Comparison of ENCODE assay signal across 16 cellular contexts in the genomic region with DNA sequence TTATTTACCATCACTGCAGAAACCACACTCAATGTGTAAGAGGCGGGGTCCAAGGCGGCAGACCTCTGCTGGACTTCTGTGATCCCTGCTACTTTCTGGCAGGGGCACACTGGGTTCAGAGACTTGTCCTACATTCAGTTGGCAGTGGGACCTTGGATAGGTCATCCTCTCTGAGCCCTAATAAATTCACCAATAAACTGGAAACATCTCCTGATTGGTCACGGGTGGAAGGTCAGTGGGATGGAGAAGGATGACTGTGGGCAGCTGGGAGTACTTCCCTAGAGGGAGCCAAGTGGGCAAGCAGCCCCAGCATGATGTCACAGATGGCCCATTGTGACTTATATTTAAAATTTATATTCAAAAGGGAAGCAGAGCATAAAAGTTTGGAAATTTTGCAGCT. TPM values are rescaled to one million over a fixed set of nuclear protein-coding genes. Genes with fewer than 3 reads are reported as not detected.
A peak's percentile ranks its signal among the peaks of the same experiment; 100 is the strongest.
DNase-seq lines count a peak whose midpoint lies in the region; ATAC-seq, FAIRE-seq and TF ChIP-seq lines count a peak whose summit lies in the region.
"Had no signal": no experiment of that assay in that cellular context is flagged by ENCODE, and none has a peak within 500 bp of the region (broad histone marks: within the 10 kb centered on the region; RNA-seq: fewer than 3 reads in every experiment).

No MANE protein-coding gene starts in this region.

- no peaks in the 10 kb centered on the region for H3K36me3 ChIP-seq in BLaER1
- H3K36me3 ChIP-seq in Karpas-422 (ENCODE audit: insufficient read depth, low read length): no peaks in the 10 kb centered on the region
- H3K36me3 ChIP-seq in endodermal cell (ENCODE audit: control insufficient read depth, insufficient read depth, low read length): no peaks in the 10 kb centered on the region
- H3K36me3 ChIP-seq in naive thymus-derived CD4-positive, alpha-beta T cell (ENCODE audit: control insufficient read depth in 2 of 3, insufficient read depth in 3 of 3, low read length in 3 of 3): no peaks in the 10 kb centered on the region
- H3K36me3 ChIP-seq: neutrophil, Peyer's patch had no signal

- peaks cover 33% of the 10 kb centered on the region for H3K4me1 ChIP-seq in BLaER1
- peaks cover 99% of the 10 kb centered on the region for H3K4me1 ChIP-seq in Karpas-422 (ENCODE audit: low read length)
- H3K4me1 ChIP-seq in endodermal cell (ENCODE audit: control insufficient read depth, insufficient read depth, low read length): peaks cover 30% of the 10 kb centered on the region
- H3K4me1 ChIP-seq in naive thymus-derived CD4-positive, alpha-beta T cell (ENCODE audit: control insufficient read depth in 2 of 2, insufficient read depth in 2 of 2, low read length in 2 of 2): peaks cover 25 to 46% of the 10 kb centered on the region in 2 donors

- no peaks in the 10 kb centered on the region for H3K79me2 ChIP-seq in Karpas-422 (ENCODE audit: low read length)

- DNase-seq in Karpas-422 (peak; percentile 72), endodermal cell (peak; percentile 86), HuH-7 (ENCODE audit: low spot score) (no peak), urothelium cell line (ENCODE audit: low spot score) (no peak), NCI-H526 (lab: John Stamatoyannopoulos, UW) (no peak)
- DNase-seq in naive thymus-derived CD4-positive, alpha-beta T cell: no peak
- DNase-seq in activated T-cell treated with anti-CD3 and anti-CD28 coated beads, Interleukin-2, amount 50 U/mL, for 24 hours: no peak
- DNase-seq: activated CD8-positive, alpha-beta T cell treated with anti-CD3 and anti-CD28 coated beads, Interleukin-2, amount 10 ng/mL, durations not matched to agents 7 days and 5 days; activated naive CD4-positive, alpha-beta T cell treated with Interleukin-2 at 50 U/mL for 16 hours; NCI-H2107; Peyer's patch; stimulated activated CD4-positive, alpha-beta T cell treated with anti-CD3 and anti-CD28 coated beads, Interleukin-15, amount 100 ng/mL, for 24 hours; stimulated activated CD8-positive, alpha-beta memory T cell treated with anti-CD3 and anti-CD28 coated beads, Interleukin-4, amount 100 ng/mL, for 48 hours had no signal

- POLR2A ChIA-PET in naive thymus-derived CD4-positive, alpha-beta T cell (lab: Charles Lee): interaction anchor here (1.0 kb wide), 1 partner anchor 83 kb away, joined by 3 read pairs; the partner anchor contains the start of gene MAPK7

- H4K20me1 ChIP-seq in BLaER1: no peaks in the 10 kb centered on the region
- no peaks in the 10 kb centered on the region for H4K20me1 ChIP-seq in Karpas-422 (ENCODE audit: insufficient read depth, low read depth, low read length)

- FAIRE-seq in urothelium cell line (lab: Jason Lieb, UNC): no peak

- H3K4me2 ChIP-seq in BLaER1 (peak overlapping the region; percentile 49), Karpas-422 (ENCODE audit: low read depth, low read length, poor library complexity, severe bottlenecking) (peak overlapping the region; percentile 68)

- 34 to 67% methylated on average over 2 to 3 of the region's 3 CpGs for WGBS in endodermal cell (ENCODE audit: insufficient coverage in 1 of 2, insufficient read length in 1 of 2), 2 experiments

- H3K27me3 ChIP-seq in BLaER1: no peaks in the 10 kb centered on the region
- H3K27me3 ChIP-seq in Karpas-422 (ENCODE audit: low read length): no peaks in the 10 kb centered on the region
- H3K27me3 ChIP-seq in endodermal cell (ENCODE audit: control insufficient read depth, insufficient read depth, low read length, poor library complexity, severe bottlenecking): no peaks in the 10 kb centered on the region
- H3K27me3 ChIP-seq in naive thymus-derived CD4-positive, alpha-beta T cell (ENCODE audit: control insufficient read depth in 2 of 2, insufficient read depth in 2 of 2, low read length in 2 of 2): no peaks in the 10 kb centered on the region
- H3K27me3 ChIP-seq: Peyer's patch had no signal

- peaks cover 82% of the 10 kb centered on the region for H3K4me1 Mint-ChIP-seq in endodermal cell
- H3K4me1 Mint-ChIP-seq in naive thymus-derived CD4-positive, alpha-beta T cell: peaks cover 22 to 82% (median 57%) of the 10 kb centered on the region in 7 donors
- H3K4me1 Mint-ChIP-seq in activated T-cell treated with anti-CD3 and anti-CD28 coated beads, Interleukin-2, amount 50 U/mL, for 24 hours (ENCODE audit: low read depth): peaks cover 41% of the 10 kb centered on the region

- H3K9ac ChIP-seq in BLaER1: no peak overlapping the region
- H3K9ac ChIP-seq in Karpas-422 (ENCODE audit: low read length): peak overlapping the region; percentile 66
- peak overlapping the region; percentile 26 for H3K9ac ChIP-seq in endodermal cell (ENCODE audit: extremely low read depth, low read length, poor library complexity, severe bottlenecking)

- no peaks in the 10 kb centered on the region for H3K36me3 Mint-ChIP-seq in endodermal cell (ENCODE audit: low read depth)
- H3K36me3 Mint-ChIP-seq in naive thymus-derived CD4-positive, alpha-beta T cell: no peaks in the 10 kb centered on the region
- H3K36me3 Mint-ChIP-seq in activated T-cell treated with anti-CD3 and anti-CD28 coated beads, Interleukin-2, amount 50 U/mL, for 24 hours (ENCODE audit: low read depth): no peaks in the 10 kb centered on the region

- H3K4me3 ChIP-seq in BLaER1 (no peak overlapping the region), Karpas-422 (ENCODE audit: low read length) (peak overlapping the region; percentile 33; the same call in 1 of the 2 replicates), endodermal cell (ENCODE audit: low read length) (no peak overlapping the region)
- H3K4me3 ChIP-seq in naive thymus-derived CD4-positive, alpha-beta T cell (ENCODE audit: low read length): no peak overlapping the region
- H3K4me3 ChIP-seq: Peyer's patch had no signal

- ATAC-seq in naive thymus-derived CD4-positive, alpha-beta T cell: no peak
- ATAC-seq: activated CD8-positive, alpha-beta T cell treated with anti-CD3 and anti-CD28 coated beads, Interleukin-2, amount 10 ng/mL, durations not matched to agents 7 days and 5 days had no signal

- CTCF ChIA-PET in naive thymus-derived CD4-positive, alpha-beta T cell (lab: Charles Lee): no interaction called here

- H3K27ac Mint-ChIP-seq in endodermal cell: peak overlapping the region; percentile 71
- H3K27ac Mint-ChIP-seq in naive thymus-derived CD4-positive, alpha-beta T cell: peak overlapping the region in 5 of 9 donors; percentile 38 to 54 (median 46)
- H3K27ac Mint-ChIP-seq in activated T-cell treated with anti-CD3 and anti-CD28 coated beads, Interleukin-2, amount 50 U/mL, for 24 hours: no peak overlapping the region
- H3K27ac Mint-ChIP-seq: activated CD8-positive, alpha-beta T cell treated with anti-CD3 and anti-CD28 coated beads, Interleukin-2, amount 10 ng/mL, durations not matched to agents 7 days and 5 days had no signal

- intact Hi-C loops in naive thymus-derived CD4-positive, alpha-beta T cell (cut with micrococcal nuclease): loop anchor here in 1 of 2 donors (5.0 kb wide), 2 partner anchors 83 to 307 kb away; partner anchors contain the start of gene MAPK7

- no peak overlapping the region for H3K27ac ChIP-seq in BLaER1
- H3K27ac ChIP-seq in Karpas-422 (ENCODE audit: low read length): peak overlapping the region; percentile 99
- H3K27ac ChIP-seq in endodermal cell (ENCODE audit: low read depth, low read length): no peak overlapping the region
- H3K27ac ChIP-seq in naive thymus-derived CD4-positive, alpha-beta T cell (ENCODE audit: low read depth, low read length): no peak overlapping the region
- H3K27ac ChIP-seq: neutrophil had no signal

- no peaks in the 10 kb centered on the region for H3K9me3 Mint-ChIP-seq in endodermal cell
- no peaks in the 10 kb centered on the region for H3K9me3 Mint-ChIP-seq in naive thymus-derived CD4-positive, alpha-beta T cell
- H3K9me3 Mint-ChIP-seq in activated T-cell treated with anti-CD3 and anti-CD28 coated beads, Interleukin-2, amount 50 U/mL, for 24 hours: no peaks in the 10 kb centered on the region

- H3K9me3 ChIP-seq in BLaER1 (no peaks in the 10 kb centered on the region), Karpas-422 (ENCODE audit: low read length) (no peaks in the 10 kb centered on the region), endodermal cell (ENCODE audit: control insufficient read depth, low read length) (no peaks in the 10 kb centered on the region)
- H3K9me3 ChIP-seq in naive thymus-derived CD4-positive, alpha-beta T cell (ENCODE audit: control insufficient read depth in 2 of 3, low read length in 3 of 3): no peaks in the 10 kb centered on the region
- H3K9me3 ChIP-seq: neutrophil, Peyer's patch had no signal

- no peak for TF ChIP-seq CTCF in endodermal cell (conservative IDR thresholded peaks at IDR 0.05)

- H2AFZ ChIP-seq in Karpas-422 (ENCODE audit: low read length): no peak overlapping the region

- H3K9me2 ChIP-seq in Karpas-422 (replicated peaks; ENCODE audit: insufficient read depth, low read length): no peaks in the 10 kb centered on the region

- no peak overlapping the region for H3K4me3 Mint-ChIP-seq in endodermal cell
- H3K4me3 Mint-ChIP-seq in naive thymus-derived CD4-positive, alpha-beta T cell: no peak overlapping the region
- no peak overlapping the region for H3K4me3 Mint-ChIP-seq in activated T-cell treated with anti-CD3 and anti-CD28 coated beads, Interleukin-2, amount 50 U/mL, for 24 hours
- H3K4me3 Mint-ChIP-seq: activated CD8-positive, alpha-beta T cell treated with anti-CD3 and anti-CD28 coated beads, Interleukin-2, amount 10 ng/mL, durations not matched to agents 7 days and 5 days had no signal

- no peaks in the 10 kb centered on the region for H3K27me3 Mint-ChIP-seq in endodermal cell (ENCODE audit: insufficient read depth)
- peaks cover 0 to 16% (median 0%) of the 10 kb centered on the region in 5 donors for H3K27me3 Mint-ChIP-seq in naive thymus-derived CD4-positive, alpha-beta T cell
- no peaks in the 10 kb centered on the region for H3K27me3 Mint-ChIP-seq in activated T-cell treated with anti-CD3 and anti-CD28 coated beads, Interleukin-2, amount 50 U/mL, for 24 hours

RNA-seq across cellular contexts. Expression of gene RNF112, which starts 49.7 kb away (rescaled TPM):
- 0.07 TPM in 1 of 2 replicates, not detected in the other for total RNA-seq in Karpas-422 (2014; rRNA removed; shearing (Covaris generic); ENCODE audit: low replicate concordance)
- 1 to 10 TPM; 1.1 to 1.9 TPM for total RNA-seq in endodermal cell
- polyA plus RNA-seq in endodermal cell (2013, experiment 1 of 2): 1.4 TPM
- 1.1 TPM for polyA plus RNA-seq in endodermal cell (2013, experiment 2 of 2)
- 1 to 10 TPM in 3 of 5 experiments, under 1 TPM in 2; 0.54 to 2.3 (median 1.5) TPM for total RNA-seq in naive thymus-derived CD4-positive, alpha-beta T cell
- polyA plus RNA-seq in naive thymus-derived CD4-positive, alpha-beta T cell: under 1 TPM in 1 of 2 donors, not detected in 1; 0.15 TPM
- total RNA-seq: LHCN-M2 had no signal

Comparison
In these comparisons a context has a peak if more than half of its experiments do, and no peak if none do; other contexts are left out.
1. DNase-seq: peak in Karpas-422 (single experiment) and endodermal cell (single experiment); none in naive thymus-derived CD4-positive, alpha-beta T cell (0 of 9), HuH-7 (single experiment), urothelium cell line (single experiment), NCI-H526 (0 of 2) and activated T-cell treated with anti-CD3 and anti-CD28 coated beads, Interleukin-2, amount 50 U/mL, for 24 hours (single experiment).